In genomic region chr3:61563614-61564404, GRCh38 we compare ENCODE assay signal across 9 cellular contexts. TPM values are rescaled to one million over a fixed set of nuclear protein-coding genes. Genes with fewer than 3 reads are reported as not detected.
DNase-seq lines count a peak whose midpoint lies in the region; ATAC-seq and TF ChIP-seq lines count a peak whose summit lies in the region.
"Had no signal": no experiment of that assay in that cellular context is flagged by ENCODE, and none has a peak within 500 bp of the region (broad histone marks: within the 10 kb centered on the region; RNA-seq: fewer than 3 reads in every experiment).

No MANE protein-coding gene starts in this region.

- H3K4me3 ChIP-seq in heart right ventricle (peak overlapping the region; percentile 73 to 96 (median 90)), endodermal cell (ENCODE audit: low read length) (peak overlapping the region; percentile 96), muscle layer of colon (ENCODE audit: low read depth in 1 of 2, low read length in 2 of 2) (peak overlapping the region; percentile 84), vagina (peak overlapping the region; percentile 65 to 84)

- peak overlapping the region; percentile 96 for H3K4me3 Mint-ChIP-seq in endodermal cell

- WGBS in heart right ventricle, 2 donors = 4 to 8% methylated on average over 41 to 43 of the region's 43 CpGs
- WGBS in endodermal cell (ENCODE audit: insufficient coverage in 1 of 2, insufficient read length in 1 of 2), 2 experiments = 2 to 4% methylated on average over 12 to 42 of the region's 43 CpGs

- H3K27me3 ChIP-seq in heart right ventricle = peaks cover 0 to 65% (median 0%) of the 10 kb centered on the region in 7 donors
- no peaks in the 10 kb centered on the region for H3K27me3 ChIP-seq in endodermal cell (ENCODE audit: control insufficient read depth, insufficient read depth, low read length, poor library complexity, severe bottlenecking)
- H3K27me3 ChIP-seq in muscle layer of colon (ENCODE audit: control insufficient read depth in 1 of 2, insufficient read depth in 2 of 2, low read length in 2 of 2) = no peaks in the 10 kb centered on the region
- H3K27me3 ChIP-seq in vagina = no peaks in the 10 kb centered on the region

- no peaks in the 10 kb centered on the region for H3K36me3 Mint-ChIP-seq in endodermal cell (ENCODE audit: low read depth)
- H3K36me3 Mint-ChIP-seq: CD4-positive, CD25-positive, alpha-beta regulatory T cell had no signal

- peaks cover under 1% of the 10 kb centered on the region for H3K9me3 Mint-ChIP-seq in endodermal cell

- no peak for ATAC-seq in heart right ventricle
- no peak for ATAC-seq in Right ventricle myocardium superior (ENCODE audit: poor library complexity)
- no peak for ATAC-seq in omental fat pad (ENCODE audit: low FRiP score)

- intact Hi-C loops in heart right ventricle (cut with DNase I) = loop anchor here (2.0 to 10.0 kb wide), 19 partner anchors 101 to 625 kb away; no protein-coding TSS in a partner anchor
- intact Hi-C loops in Right ventricle myocardium superior (cut with DNase I) = loop anchor here (2.0 to 5.0 kb wide), 4 partner anchors 243 to 623 kb away; no protein-coding TSS in a partner anchor
- intact Hi-C loops in vagina (cut with DNase I) = loop anchor here (2.0 to 10.0 kb wide), 2 partner anchors 285 to 371 kb away; no protein-coding TSS in a partner anchor

- H3K36me3 ChIP-seq in heart right ventricle (no peaks in the 10 kb centered on the region), endodermal cell (ENCODE audit: control insufficient read depth, insufficient read depth, low read length) (no peaks in the 10 kb centered on the region), muscle layer of colon (ENCODE audit: insufficient read depth, low read length) (no peaks in the 10 kb centered on the region), vagina (no peaks in the 10 kb centered on the region)

- H3K4me1 ChIP-seq in heart right ventricle = peaks cover 6 to 60% (median 30%) of the 10 kb centered on the region in 9 donors
- H3K4me1 ChIP-seq in endodermal cell (ENCODE audit: control insufficient read depth, insufficient read depth, low read length) = peaks cover 2% of the 10 kb centered on the region
- peaks cover 17% of the 10 kb centered on the region for H3K4me1 ChIP-seq in muscle layer of colon (ENCODE audit: insufficient read depth, low read length)
- H3K4me1 ChIP-seq in vagina = peaks cover 28% of the 10 kb centered on the region

- peaks cover 0 to 2% (median 0%) of the 10 kb centered on the region in 11 donors for H3K9me3 ChIP-seq in heart right ventricle
- no peaks in the 10 kb centered on the region for H3K9me3 ChIP-seq in endodermal cell (ENCODE audit: control insufficient read depth, low read length)
- no peaks in the 10 kb centered on the region for H3K9me3 ChIP-seq in muscle layer of colon (ENCODE audit: low read length)
- H3K9me3 ChIP-seq in vagina = no peaks in the 10 kb centered on the region

- H3K9ac ChIP-seq in endodermal cell (ENCODE audit: extremely low read depth, low read length, poor library complexity, severe bottlenecking) (peak overlapping the region; percentile 97), muscle layer of colon (ENCODE audit: low read length) (peak overlapping the region; percentile 82)

- peaks cover 35% of the 10 kb centered on the region for H3K4me1 Mint-ChIP-seq in endodermal cell

- no peak for TF ChIP-seq POLR2A in vagina (IDR thresholded peaks at IDR 0.05)

- peak; percentile 7 to 22 for DNase-seq in heart right ventricle
- DNase-seq in Right ventricle myocardium superior = no peak
- DNase-seq in endodermal cell = peak; percentile 71
- DNase-seq in vagina (ENCODE audit: extremely low spot score in 2 of 2) = peak in 1 of 2 donors; percentile 83
- DNase-seq in omental fat pad (ENCODE audit: low spot score) = no peak
- DNase-seq in activated CD4-positive, CD25-positive, alpha-beta regulatory T cell (lab: John Stamatoyannopoulos, UW) = no peak
- no peak for DNase-seq in NCI-H1694 (lab: John Stamatoyannopoulos, UW)

- H3K27me3 Mint-ChIP-seq in endodermal cell (ENCODE audit: insufficient read depth) = no peaks in the 10 kb centered on the region

- TF ChIP-seq CTCF in heart right ventricle (IDR thresholded peaks at IDR 0.05) (no peak), endodermal cell (conservative IDR thresholded peaks at IDR 0.05) (no peak), vagina (IDR thresholded peaks at IDR 0.05) (no peak), omental fat pad (IDR thresholded peaks at IDR 0.05) (no peak)

- H3K27ac ChIP-seq in heart right ventricle = peak overlapping the region; percentile 61 to 99 (median 96)
- no peak overlapping the region for H3K27ac ChIP-seq in endodermal cell (ENCODE audit: low read depth, low read length)
- H3K27ac ChIP-seq in muscle layer of colon (ENCODE audit: low read depth, low read length) = peak overlapping the region; percentile 93
- H3K27ac ChIP-seq in vagina = peak overlapping the region; percentile 86

- H3K27ac Mint-ChIP-seq in endodermal cell = peak overlapping the region; percentile 32
- H3K27ac Mint-ChIP-seq: CD4-positive, CD25-positive, alpha-beta regulatory T cell had no signal

RNA-seq across cellular contexts. Expression of gene PTPRG, which starts 2.4 kb away (rescaled TPM):
- total RNA-seq in heart right ventricle (10 to 100 TPM; 25.8 to 38.3 (median 33.1) TPM), Right ventricle myocardium superior (29.7 TPM), endodermal cell (100 to 1,000 TPM in 1 of 2 donors, 10 to 100 TPM in 1; 76.5 to 108 TPM), vagina (47.6 TPM), omental fat pad (100 to 1,000 TPM in 3 of 4 donors, 10 to 100 TPM in 1; 90.0 to 172 (median 104) TPM)
- polyA plus RNA-seq in heart right ventricle = 10 to 100 TPM; 10.1 to 10.5 TPM
- polyA plus RNA-seq in endodermal cell (2013, experiment 1 of 2) = 49.7 TPM
- 51.9 TPM for polyA plus RNA-seq in endodermal cell (2013, experiment 2 of 2)
- total RNA-seq: CD4-positive, CD25-positive, alpha-beta regulatory T cell had no signal
- polyA plus RNA-seq: CD4-positive, CD25-positive, alpha-beta regulatory T cell had no signal

Comparison
In these comparisons a context has a peak if more than half of its experiments do, and no peak if none do; other contexts are left out.
1. DNase-seq: peak in heart right ventricle (2 of 2) and endodermal cell (single experiment); none in Right ventricle myocardium superior (single experiment), omental fat pad (single experiment), activated CD4-positive, CD25-positive, alpha-beta regulatory T cell (0 of 4) and NCI-H1694 (single experiment).
2. Peak in every context shown above with its lines, with median percentiles within 50 percentile points of each other: H3K4me3 ChIP-seq.